In genomic region chr2:15933184-15933845, GRCh38 we compare ENCODE assay signal across 30 cellular contexts. TPM values are rescaled to one million over a fixed set of nuclear protein-coding genes. Genes with fewer than 3 reads are reported as not detected.
"Had no signal": no experiment of that assay in that cellular context is flagged by ENCODE, and none has a peak within 500 bp of the region (broad histone marks: within the 10 kb centered on the region; RNA-seq: fewer than 3 reads in every experiment).

No MANE protein-coding gene starts in this region.

- H3K4me3 Mint-ChIP-seq: naive thymus-derived CD8-positive, alpha-beta T cell; nephron; neural crest cell; stimulated activated effector memory CD8-positive, alpha-beta T cell treated with anti-CD3 and anti-CD28 coated beads, Interleukin-12 subunit alpha, Interleukin-12 subunit beta, amount 100 ng/mL, for 72 hours; stimulated activated naive CD8-positive, alpha-beta T cell treated with anti-CD3 and anti-CD28 coated beads, Interleukin-15, Interleukin-2, amounts not matched to agents 100 ng/mL and 50 ng/mL, for 24 hours had no signal

- H3K27ac Mint-ChIP-seq: naive thymus-derived CD8-positive, alpha-beta T cell; nephron; stimulated activated effector memory CD8-positive, alpha-beta T cell treated with anti-CD3 and anti-CD28 coated beads, Interleukin-12 subunit alpha, Interleukin-12 subunit beta, amount 100 ng/mL, for 72 hours; stimulated activated naive CD8-positive, alpha-beta T cell treated with anti-CD3 and anti-CD28 coated beads, Interleukin-15, Interleukin-2, amounts not matched to agents 100 ng/mL and 50 ng/mL, for 24 hours had no signal

- H2AFZ ChIP-seq: hepatocyte had no signal

- H3K36me3 ChIP-seq: left ventricle myocardium inferior, pancreas, prostate gland, suprapubic skin, thoracic aorta, tibial nerve, upper lobe of left lung, vagina had no signal

- H3K4me1 Mint-ChIP-seq: naive thymus-derived CD8-positive, alpha-beta T cell; nephron; stimulated activated effector memory CD8-positive, alpha-beta T cell treated with anti-CD3 and anti-CD28 coated beads, Interleukin-12 subunit alpha, Interleukin-12 subunit beta, amount 100 ng/mL, for 72 hours had no signal

- H3K4me2 ChIP-seq: hepatocyte had no signal

- H3K27ac ChIP-seq: hepatocyte, left ventricle myocardium inferior, pancreas, prostate gland, skin epidermis, suprapubic skin, thoracic aorta, tibial nerve, upper lobe of left lung, vagina had no signal

- ATAC-seq: naive thymus-derived CD8-positive, alpha-beta T cell; pancreas; right cardiac atrium; sciatic nerve; stimulated activated effector memory CD8-positive, alpha-beta T cell treated with anti-CD3 and anti-CD28 coated beads, Interleukin-12 subunit alpha, Interleukin-12 subunit beta, amount 100 ng/mL, for 72 hours had no signal

- H3K27me3 ChIP-seq: hepatocyte, pancreas, tibial nerve, upper lobe of left lung, vagina had no signal

- H3K79me2 ChIP-seq: hepatocyte had no signal

- H3K9me3 Mint-ChIP-seq: naive thymus-derived CD8-positive, alpha-beta T cell; stimulated activated effector memory CD8-positive, alpha-beta T cell treated with anti-CD3 and anti-CD28 coated beads, Interleukin-12 subunit alpha, Interleukin-12 subunit beta, amount 100 ng/mL, for 72 hours; stimulated activated naive CD8-positive, alpha-beta T cell treated with anti-CD3 and anti-CD28 coated beads, Interleukin-15, Interleukin-2, amounts not matched to agents 100 ng/mL and 50 ng/mL, for 24 hours had no signal

- H3K9me3 ChIP-seq: left ventricle myocardium inferior, pancreas, prostate gland, suprapubic skin, thoracic aorta, tibial nerve, upper lobe of left lung, vagina had no signal

- H3K4me3 ChIP-seq: hepatocyte, left ventricle myocardium inferior, lung, pancreas, prostate gland, skin epidermis, suprapubic skin, thoracic aorta, tibial nerve, upper lobe of left lung, vagina had no signal

- H3K36me3 Mint-ChIP-seq: naive thymus-derived CD8-positive, alpha-beta T cell; stimulated activated effector memory CD8-positive, alpha-beta T cell treated with anti-CD3 and anti-CD28 coated beads, Interleukin-12 subunit alpha, Interleukin-12 subunit beta, amount 100 ng/mL, for 72 hours had no signal

- DNase-seq: islet precursor cell; left ventricle myocardium inferior; mesendoderm; naive thymus-derived CD8-positive, alpha-beta T cell; nucleus accumbens; pancreas; posterior cingulate gyrus; retina; right cardiac atrium; stimulated activated CD4-positive, alpha-beta T cell treated with anti-CD3 and anti-CD28 coated beads, Interleukin-12 subunit alpha, Interleukin-12 subunit beta, amount 100 ng/mL, for 4 hours; stimulated activated CD4-positive, alpha-beta T cell treated with anti-CD3 and anti-CD28 coated beads, Interleukin-15, amount 100 ng/mL, for 24 hours; stimulated activated CD4-positive, alpha-beta T cell treated with anti-CD3 and anti-CD28 coated beads, Interleukin-2, amount 100 ng/mL, for 24 hours; stimulated activated CD4-positive, alpha-beta T cell treated with anti-CD3 and anti-CD28 coated beads, Interleukin-4, amount 100 ng/mL, for 1 hour; stimulated activated naive CD4-positive, alpha-beta T cell; upper lobe of left lung had no signal

- H3K4me1 ChIP-seq: left ventricle myocardium inferior, pancreas, prostate gland, suprapubic skin, tibial nerve, upper lobe of left lung, vagina had no signal

RNA-seq across cellular contexts. Expression of gene MYCN, which starts 7.0 kb away (rescaled TPM):
- total RNA-seq: osteoblast, subcutaneous adipose tissue had no signal
- polyA plus RNA-seq: naive thymus-derived CD8-positive, alpha-beta T cell had no signal
